In the genomic region with DNA sequence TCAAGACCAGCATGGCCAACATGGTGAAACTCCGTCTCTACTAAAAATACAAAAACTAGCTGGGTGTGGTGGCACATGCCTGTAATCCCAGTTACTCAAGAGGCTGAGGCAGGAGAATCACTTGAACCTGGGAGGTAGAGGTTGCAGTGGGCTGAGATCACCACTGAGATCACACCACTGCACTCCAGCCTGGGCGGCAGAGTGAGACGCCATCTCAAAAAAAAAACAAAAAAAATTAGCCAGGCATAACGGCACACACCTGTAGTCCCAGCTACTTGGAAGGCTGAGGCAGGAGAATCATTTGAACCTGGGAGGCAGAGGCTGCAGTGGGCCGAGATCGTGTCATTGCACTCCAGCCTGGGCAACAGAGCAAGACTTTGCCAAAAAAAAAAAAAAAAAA, we compare ENCODE assay signal across 1 cellular context. TPM values are rescaled to one million over a fixed set of nuclear protein-coding genes. Genes with fewer than 3 reads are reported as not detected.
"Had no signal": no experiment of that assay in that cellular context is flagged by ENCODE, and none has a peak within 500 bp of the region (broad histone marks: within the 10 kb centered on the region; RNA-seq: fewer than 3 reads in every experiment).

No MANE protein-coding gene starts in this region.

RNA-seq across cellular contexts. Expression of a gene that starts 31.0 kb away (rescaled TPM):
- polyA plus RNA-seq: naive thymus-derived CD4-positive, alpha-beta T cell had no signal
